ENCODE assay signal across 8 cellular contexts in genomic region chr1:206387631-206388030, GRCh38.
DNase-seq lines count a peak whose midpoint lies in the region; ATAC-seq, FAIRE-seq and TF ChIP-seq lines count a peak whose summit lies in the region.
"Not testable (repeated sequence)": the region's sequence is repeated elsewhere in the genome, so short reads cannot be mapped to it uniquely, and the experiment has no call there.

No MANE protein-coding gene starts in this region.

- in situ Hi-C loops in IMR-90 (cut with MboI; ENCODE audit: low sequenced_read_pairs): not testable (repeated sequence)

- H3K9me1 ChIP-seq in IMR-90 (ENCODE audit: insufficient read depth, low read length): not testable (repeated sequence)

- H3K36me3 ChIP-seq in IMR-90 (ENCODE audit: control insufficient read depth, insufficient read depth, low read length); gastroesophageal sphincter; heart right ventricle; lower lobe of right lung; pancreas; upper lobe of right lung: not testable (repeated sequence)

- H2AK5ac ChIP-seq in IMR-90 (ENCODE audit: low read depth, low read length): not testable (repeated sequence)

- not testable (repeated sequence) for H3K23ac ChIP-seq in IMR-90 (ENCODE audit: low read depth, low read length)

- BruUV-seq in IMR-90 (replicated peaks; lab: Mats Ljungman, UMichigan): not testable (repeated sequence)

- not testable (repeated sequence) for H3K79me1 ChIP-seq in IMR-90 (ENCODE audit: low read depth in 1 of 2, low read length in 2 of 2)

- DNase-seq in IMR-90, Right ventricle myocardium superior, heart right ventricle, left ventricle myocardium superior, lower lobe of right lung, pancreas, upper lobe of right lung: not testable (repeated sequence)

- not testable (repeated sequence) for H2BK5ac ChIP-seq in IMR-90 (ENCODE audit: low read depth, low read length, poor library complexity, severe bottlenecking)

- WGBS in IMR-90 (ENCODE audit: extremely low coverage in 2 of 2, insufficient read length in 1 of 2), 2 experiments: no CpG with 5 or more reads among the region's 5 CpGs
- WGBS in gastroesophageal sphincter (ENCODE audit: low coverage in 1 of 2), 2 donors: no CpG with 5 or more reads among the region's 5 CpGs
- no CpG with 5 or more reads among the region's 5 CpGs for WGBS in heart right ventricle, 2 donors
- WGBS in pancreas, 2 donors: no CpG with 5 or more reads among the region's 5 CpGs

- TF ChIP-seq POLR2A in IMR-90 (IDR thresholded peaks at IDR 0.05; ENCODE audit: low read depth, low read length); gastroesophageal sphincter (IDR thresholded peaks at IDR 0.05): not testable (repeated sequence)

- TF ChIP-seq CTCF in IMR-90 (conservative IDR thresholded peaks at IDR 0.05; ENCODE audit: low read depth, low read length); gastroesophageal sphincter (IDR thresholded peaks at IDR 0.05); heart right ventricle (IDR thresholded peaks at IDR 0.05); lower lobe of right lung (IDR thresholded peaks at IDR 0.05); pancreas (IDR thresholded peaks at IDR 0.05); upper lobe of right lung (IDR thresholded peaks at IDR 0.05): not testable (repeated sequence)

- dilution Hi-C loops in IMR-90 (cut with HindIII; ENCODE audit: low sequenced_read_pairs, unreplicated experiment): not testable (repeated sequence)

- not testable (repeated sequence) for H3K9ac ChIP-seq in IMR-90 (ENCODE audit: low read depth, low read length)

- H3K4ac ChIP-seq in IMR-90 (ENCODE audit: low read depth, low read length): not testable (repeated sequence)

- not testable (repeated sequence) for H3K4me1 ChIP-seq in IMR-90 (ENCODE audit: control insufficient read depth, insufficient read depth, low read length); gastroesophageal sphincter; heart right ventricle; lower lobe of right lung; pancreas; upper lobe of right lung

- ATAC-seq in IMR-90 (ENCODE audit: low read depth): peak; percentile 17; the same call in 1 of the 2 replicates
- ATAC-seq in gastroesophageal sphincter: peak; percentile 29
- ATAC-seq in Right ventricle myocardium superior (ENCODE audit: poor library complexity): peak; percentile 47
- peak in 7 of 8 donors; percentile 39 to 65 (median 54) for ATAC-seq in heart right ventricle
- peak; percentile 67 for ATAC-seq in left ventricle myocardium superior
- ATAC-seq in lower lobe of right lung: peak; percentile 15 to 46
- ATAC-seq in pancreas: peak in 3 of 4 donors; percentile 36 to 67 (median 47)
- peak; percentile 54 for ATAC-seq in upper lobe of right lung

- H3K4me3 ChIP-seq in IMR-90 (ENCODE audit: insufficient read depth, low read depth, low read length); gastroesophageal sphincter; heart right ventricle; lower lobe of right lung; pancreas; upper lobe of right lung: not testable (repeated sequence)

- POLR2A ChIA-PET in IMR-90 (lab: Charles Lee; ENCODE audit: unreplicated experiment): not testable (repeated sequence)

- H3K14ac ChIP-seq in IMR-90 (replicated peaks; ENCODE audit: low read depth, low read length): not testable (repeated sequence)

- not testable (repeated sequence) for H3K27me3 ChIP-seq in IMR-90 (ENCODE audit: control insufficient read depth, insufficient read depth, low read length); gastroesophageal sphincter; heart right ventricle; lower lobe of right lung (ENCODE audit: low read depth); pancreas; upper lobe of right lung

- H3K56ac ChIP-seq in IMR-90 (ENCODE audit: extremely low read depth, insufficient read depth, low read length): not testable (repeated sequence)

- TF ChIP-seq RAD21 in IMR-90 (IDR thresholded peaks at IDR 0.05; ENCODE audit: low read length): not testable (repeated sequence)

- not testable (repeated sequence) for H4K8ac ChIP-seq in IMR-90 (ENCODE audit: low read depth in 2 of 2, low read length in 2 of 2)

- H2BK15ac ChIP-seq in IMR-90 (ENCODE audit: low read depth, low read length): not testable (repeated sequence)

- H2AFZ ChIP-seq in IMR-90 (replicated peaks; ENCODE audit: low read length, poor library complexity): not testable (repeated sequence)

- H2AK9ac ChIP-seq in IMR-90 (replicated peaks; ENCODE audit: low read depth, low read length, poor library complexity): not testable (repeated sequence)

- not testable (repeated sequence) for H2BK20ac ChIP-seq in IMR-90 (ENCODE audit: low read depth, low read length)

- not testable (repeated sequence) for H2BK120ac ChIP-seq in IMR-90 (ENCODE audit: low read depth, low read length)

- not testable (repeated sequence) for H3K27ac ChIP-seq in IMR-90 (ENCODE audit: insufficient read depth, low read length); gastroesophageal sphincter; heart right ventricle; lower lobe of right lung; pancreas; upper lobe of right lung

- CTCF ChIA-PET in IMR-90 (lab: Yijun Ruan, JAX): not testable (repeated sequence)

- intact Hi-C loops in IMR-90 (cut with micrococcal nuclease); Right ventricle myocardium superior (cut with DNase I); heart right ventricle (cut with DNase I); left ventricle myocardium superior (cut with micrococcal nuclease); lower lobe of right lung (cut with DNase I); pancreas (cut with DNase I); upper lobe of right lung (cut with DNase I): not testable (repeated sequence)

- H3K9me3 ChIP-seq in IMR-90 (ENCODE audit: control insufficient read depth, insufficient read depth, low read length); gastroesophageal sphincter; heart right ventricle; lower lobe of right lung; pancreas; upper lobe of right lung: not testable (repeated sequence)

- H3K18ac ChIP-seq in IMR-90 (ENCODE audit: low read depth, low read length): not testable (repeated sequence)

- H4K91ac ChIP-seq in IMR-90 (ENCODE audit: insufficient read depth, low read depth, low read length): not testable (repeated sequence)

- H4K20me1 ChIP-seq in IMR-90 (ENCODE audit: insufficient read depth, low read length): not testable (repeated sequence)

- not testable (repeated sequence) for H3K4me2 ChIP-seq in IMR-90 (ENCODE audit: low read depth, low read length)

- not testable (repeated sequence) for TF ChIP-seq EP300 in gastroesophageal sphincter (IDR thresholded peaks at IDR 0.05)

- FAIRE-seq in pancreas (lab: Jason Lieb, UNC): not testable (repeated sequence)

- H4K5ac ChIP-seq in IMR-90 (ENCODE audit: low read depth, low read length): not testable (repeated sequence)

Comparison
In these comparisons a context has a peak if more than half of its experiments do, and no peak if none do; other contexts are left out.
1. ATAC-seq: peak in every context shown above with its lines; median percentile 67 in left ventricle myocardium superior; 54 in heart right ventricle; 54 in upper lobe of right lung; 47 in Right ventricle myocardium superior; 47 in pancreas; 30 in lower lobe of right lung; 29 in gastroesophageal sphincter; 17 in IMR-90.